Comparison of ENCODE assay signal across 1 cellular context in genomic region chr20:21053002-21053762, GRCh38.
TF ChIP-seq lines count a peak whose summit lies in the region.

No MANE protein-coding gene starts in this region.

TF ChIP-seq in HepG2, 621 proteins besides CTCF, POLR2A, EP300 and RAD21 (continued from another document and continues in another):
- TF ChIP-seq TERF1 (CRISPR knock-in tag; IDR thresholded peaks at IDR 0.05) = no peak
- no peak for TF ChIP-seq IRF1 (CRISPR knock-in tag; IDR thresholded peaks at IDR 0.05; ENCODE audit: low read depth)
- TF ChIP-seq KDM5B (CRISPR knock-in tag; IDR thresholded peaks at IDR 0.05; ENCODE audit: borderline replicate concordance) = no peak
- TF ChIP-seq ZNF646 (CRISPR knock-in tag; IDR thresholded peaks at IDR 0.05) = no peak
- TF ChIP-seq PREB (CRISPR knock-in tag; IDR thresholded peaks at IDR 0.05) = no peak
- TF ChIP-seq AKAP8 (CRISPR knock-in tag; IDR thresholded peaks at IDR 0.05) = no peak
- peak; percentile 70; the same call in 1 of the 2 replicates for TF ChIP-seq EHMT2 (IDR thresholded peaks at IDR 0.05; ENCODE audit: borderline replicate concordance, low read depth, low read length)
- TF ChIP-seq CERS6 (CRISPR knock-in tag; IDR thresholded peaks at IDR 0.05) = no peak
- TF ChIP-seq ZNF12 (CRISPR knock-in tag; IDR thresholded peaks at IDR 0.05) = no peak
- peak; percentile 60 for TF ChIP-seq FOSL2 (CRISPR knock-in tag; IDR thresholded peaks at IDR 0.05)
- no peak for TF ChIP-seq NRL (CRISPR knock-in tag; IDR thresholded peaks at IDR 0.05; ENCODE audit: borderline replicate concordance)
- no peak for TF ChIP-seq ZNF33B (CRISPR knock-in tag; IDR thresholded peaks at IDR 0.05)
- no peak; the same call in 1 of the 2 replicates for TF ChIP-seq ZNF609 (CRISPR knock-in tag; IDR thresholded peaks at IDR 0.05; ENCODE audit: borderline replicate concordance)
- peak in 1 of 2 experiments; percentile 24; a peak in 1 of 4 replicates for TF ChIP-seq HMGXB4 (CRISPR knock-in tag; IDR thresholded peaks at IDR 0.05; ENCODE audit: borderline replicate concordance in 1 of 2, low read depth in 1 of 2)
- no peak; the same call in 1 of the 2 replicates for TF ChIP-seq NKX3-1 (CRISPR knock-in tag; IDR thresholded peaks at IDR 0.05)
- TF ChIP-seq ZNF660 (CRISPR knock-in tag; IDR thresholded peaks at IDR 0.05; ENCODE audit: borderline replicate concordance, low read depth) = no peak
- no peak for TF ChIP-seq ZBTB3 (CRISPR knock-in tag; IDR thresholded peaks at IDR 0.05; ENCODE audit: borderline replicate concordance, low read depth)
- no peak for TF ChIP-seq DBP (CRISPR knock-in tag; IDR thresholded peaks at IDR 0.05; ENCODE audit: not compliant biosample characterization)
- no peak for TF ChIP-seq AFF4 (CRISPR knock-in tag; IDR thresholded peaks at IDR 0.05)
- no peak for TF ChIP-seq KLF6 (CRISPR knock-in tag; IDR thresholded peaks at IDR 0.05)
- no peak for TF ChIP-seq CENPBD1 (CRISPR knock-in tag; IDR thresholded peaks at IDR 0.05; ENCODE audit: borderline replicate concordance, low read depth)
- TF ChIP-seq ZC3H13 (CRISPR knock-in tag; IDR thresholded peaks at IDR 0.05) = no peak
- 0 out of 2 replicates have a peak, but pooled peaks have one; percentile 38 for TF ChIP-seq ZBTB25 (CRISPR knock-in tag; IDR thresholded peaks at IDR 0.05)
- no peak for TF ChIP-seq ZNF230 (CRISPR knock-in tag; IDR thresholded peaks at IDR 0.05)
- TF ChIP-seq ZSCAN12 (CRISPR knock-in tag; IDR thresholded peaks at IDR 0.05) = no peak
- TF ChIP-seq U2AF2 (IDR thresholded peaks at IDR 0.05; ENCODE audit: low read depth, low read length) = no peak
- no peak for TF ChIP-seq GFI1 (CRISPR knock-in tag; IDR thresholded peaks at IDR 0.05; ENCODE audit: borderline replicate concordance)
- TF ChIP-seq MATR3 (CRISPR knock-in tag; IDR thresholded peaks at IDR 0.05) = no peak
- TF ChIP-seq TEAD3 (CRISPR knock-in tag; optimal IDR thresholded peaks at IDR 0.05; ENCODE audit: borderline replicate concordance) = no peak
- no peak for TF ChIP-seq NFKB2 (CRISPR knock-in tag; IDR thresholded peaks at IDR 0.05; ENCODE audit: borderline replicate concordance)
- TF ChIP-seq ETV5 (CRISPR knock-in tag; IDR thresholded peaks at IDR 0.05; ENCODE audit: borderline replicate concordance) = no peak
